Comparison of ENCODE assay signal across 28 cellular contexts in genomic region chr18:61602836-61603235, GRCh38.
DNase-seq lines count a peak whose midpoint lies in the region; TF ChIP-seq lines count a peak whose summit lies in the region.
"Had no signal": no experiment of that assay in that cellular context is flagged by ENCODE, and none has a peak within 500 bp of the region (broad histone marks: within the 10 kb centered on the region; RNA-seq: fewer than 3 reads in every experiment).

No MANE protein-coding gene starts in this region.

- H3K79me2 ChIP-seq in ACC112 (ENCODE audit: control insufficient read depth, insufficient read depth, low read length, unreplicated experiment) = peaks cover 10% of the 10 kb centered on the region

- H3K4me1 ChIP-seq in ACC112 (ENCODE audit: control insufficient read depth, insufficient read depth, low read length, unreplicated experiment) (peaks cover 53% of the 10 kb centered on the region), colonic mucosa (no peaks in the 10 kb centered on the region)
- H3K4me1 ChIP-seq: pancreas had no signal

- H3K27ac ChIP-seq in ACC112 (ENCODE audit: low read depth, low read length) = peak overlapping the region; percentile 14
- peak overlapping the region; percentile 42 for H3K27ac ChIP-seq in brain microvascular endothelial cell
- no peak overlapping the region for H3K27ac ChIP-seq in colonic mucosa
- H3K27ac ChIP-seq: BLaER1 treated with 17β-estradiol and CSF1 and Interleukin-3, amounts not matched to agents 10 nM and 100 nM; cardiac muscle cell; KMS-11; lower lobe of right lung; pancreas had no signal

- TF ChIP-seq CTCF in brain microvascular endothelial cell (IDR thresholded peaks at IDR 0.05; ENCODE audit: low read depth, low read length, missing control alignments) = no peak
- TF ChIP-seq CTCF in colonic mucosa (IDR thresholded peaks at IDR 0.05) = no peak

- H3K36me3 ChIP-seq in ACC112 (ENCODE audit: insufficient read depth, low read length) = peaks cover 5% of the 10 kb centered on the region
- no peaks in the 10 kb centered on the region for H3K36me3 ChIP-seq in brain microvascular endothelial cell (replicated peaks)
- no peaks in the 10 kb centered on the region for H3K36me3 ChIP-seq in colonic mucosa
- H3K36me3 ChIP-seq: BLaER1 treated with 17β-estradiol and CSF1 and Interleukin-3, amounts not matched to agents 10 nM and 100 nM; cardiac muscle cell; lower lobe of right lung; pancreas had no signal

- no peaks in the 10 kb centered on the region for H3K9me3 ChIP-seq in colonic mucosa
- H3K9me3 ChIP-seq: lower lobe of right lung, pancreas had no signal

- no peak overlapping the region for H2AFZ ChIP-seq in ACC112 (ENCODE audit: low read length, unreplicated experiment)

- H3K4me3 ChIP-seq in ACC112 (ENCODE audit: low read depth, low read length) (no peak overlapping the region), brain microvascular endothelial cell (ENCODE audit: low read depth, low read length) (no peak overlapping the region), colonic mucosa (no peak overlapping the region)
- H3K4me3 ChIP-seq: BLaER1 treated with 17β-estradiol and CSF1 and Interleukin-3, amounts not matched to agents 10 nM and 100 nM; cardiac muscle cell; lower lobe of right lung; pancreas had no signal

- DNase-seq in HCEC 1CT = peak; percentile 49
- DNase-seq in brain microvascular endothelial cell = peak; percentile 40
- peak; percentile 87 for DNase-seq in kidney tubule cell (ENCODE audit: low spot score)
- DNase-seq in NCI-H2227 treated with DMSO at 0.1 percent for 48 hours (lab: John Stamatoyannopoulos, UW) = no peak
- DNase-seq in NK-92 treated with Interleukin-12 subunit alpha and Interleukin-12 subunit beta, amount 100 ng/mL, for 24 hours (lab: John Stamatoyannopoulos, UW) = no peak
- no peak for DNase-seq in colonic mucosa
- DNase-seq in NCI-H446 (lab: John Stamatoyannopoulos, UW) = no peak
- DNase-seq: activated CD8-positive, alpha-beta memory T cell treated with anti-CD3 and anti-CD28 coated beads for 24 hours; activated naive CD4-positive, alpha-beta T cell treated with Interleukin-2 at 50 U/mL for 16 hours; activated T-cell treated with anti-CD3 and anti-CD28 coated beads, Interleukin-2, amount 50 U/mL, for 24 hours; amniotic stem cell; foreskin melanocyte; islet precursor cell; lower lobe of right lung; MV-4-11; naive B cell; NCI-H1694 treated with DMSO at 0.1 percent for 48 hours; NCI-H748 treated with DMSO at 0.1 percent for 48 hours; pancreas; right cardiac atrium; SHP77; stimulated activated CD4-positive, alpha-beta T cell treated with anti-CD3 and anti-CD28 coated beads, Interleukin-15, amount 100 ng/mL, for 24 hours; stimulated activated CD8-positive, alpha-beta memory T cell treated with anti-CD3 and anti-CD28 coated beads, Interleukin-4, amount 100 ng/mL, for 48 hours; T-cell had no signal

- in situ Hi-C loops in brain microvascular endothelial cell (cut with HindIII; ENCODE audit: low pct_ligation_motif_present, low sequenced_read_pairs) = no loop called here

- H3K27me3 ChIP-seq in ACC112 (ENCODE audit: insufficient read depth, low read length) = no peaks in the 10 kb centered on the region
- no peaks in the 10 kb centered on the region for H3K27me3 ChIP-seq in brain microvascular endothelial cell (replicated peaks)
- H3K27me3 ChIP-seq in colonic mucosa = no peaks in the 10 kb centered on the region
- H3K27me3 ChIP-seq: cardiac muscle cell, pancreas had no signal

- H3K9ac ChIP-seq in colonic mucosa (ENCODE audit: low read depth in 2 of 2, low read length in 2 of 2) = no peak overlapping the region
- H3K9ac ChIP-seq: BLaER1 treated with 17β-estradiol and CSF1 and Interleukin-3, amounts not matched to agents 10 nM and 100 nM; KMS-11 had no signal

- intact Hi-C loops in colonic mucosa (cut with DNase I) = no loop called here

Comparison
In these comparisons a context has a peak if more than half of its experiments do, and no peak if none do; other contexts are left out.
1. DNase-seq: peak in HCEC 1CT (single experiment), brain microvascular endothelial cell (single experiment) and kidney tubule cell (single experiment); none in NCI-H2227 treated with DMSO at 0.1 percent for 48 hours (single experiment), NK-92 treated with Interleukin-12 subunit alpha and Interleukin-12 subunit beta, amount 100 ng/mL, for 24 hours (single experiment), colonic mucosa (single experiment) and NCI-H446 (0 of 2).